Comparison of ENCODE assay signal across 1 cellular context in genomic region chr10:17742918-17743317, GRCh38.
TF ChIP-seq lines count a peak whose summit lies in the region.

No MANE protein-coding gene starts in this region.

TF ChIP-seq in K562, 482 proteins besides CTCF, POLR2A, EP300 and RAD21 (continued from another document and continues in another):
- TF ChIP-seq CHD7 (IDR thresholded peaks at IDR 0.05; ENCODE audit: low read depth, low read length) (no peak), CREM (IDR thresholded peaks at IDR 0.05; ENCODE audit: low read depth) (no peak), PCBP1 (IDR thresholded peaks at IDR 0.05; ENCODE audit: low read depth, low read length, poor library complexity, severe bottlenecking) (no peak), MTF1 (CRISPR knock-in tag; IDR thresholded peaks at IDR 0.05; ENCODE audit: borderline replicate concordance) (no peak), ATF1 (CRISPR knock-in tag; IDR thresholded peaks at IDR 0.05) (no peak), ATF1 (tag; IDR thresholded peaks at IDR 0.05) (no peak), CC2D1A (IDR thresholded peaks at IDR 0.05) (0 out of 2 replicates have a peak, but pooled peaks have one; percentile 44), MBD2 (IDR thresholded peaks at IDR 0.05; ENCODE audit: borderline replicate concordance, low read depth) (no peak), HNRNPK (IDR thresholded peaks at IDR 0.05; ENCODE audit: low read depth, low read length, poor library complexity, severe bottlenecking) (no peak), MIER1 (IDR thresholded peaks at IDR 0.05; ENCODE audit: low read depth) (no peak), PRMT5 (CRISPR knock-in tag; IDR thresholded peaks at IDR 0.05) (no peak), ZNF184 (CRISPR knock-in tag; IDR thresholded peaks at IDR 0.05) (no peak), ZBTB40 (IDR thresholded peaks at IDR 0.05) (0 out of 2 replicates have a peak, but pooled peaks have one; percentile 28), ZBTB40 (CRISPR knock-in tag; IDR thresholded peaks at IDR 0.05) (no peak), MYBL2 (IDR thresholded peaks at IDR 0.05; ENCODE audit: low read depth) (no peak), MYBL2 (CRISPR knock-in tag; IDR thresholded peaks at IDR 0.05; ENCODE audit: borderline replicate concordance) (no peak), HIVEP1 (CRISPR knock-in tag; IDR thresholded peaks at IDR 0.05) (no peak), SMARCA4 (IDR thresholded peaks at IDR 0.05) (no peak), ZNF436 (CRISPR knock-in tag; IDR thresholded peaks at IDR 0.05) (no peak), RAD51 (IDR thresholded peaks at IDR 0.05; ENCODE audit: borderline replicate concordance, low read depth) (no peak), EGR1 (conservative IDR thresholded peaks at IDR 0.05) (no peak), NRF1 (conservative IDR thresholded peaks at IDR 0.05 in 1 of 2, IDR thresholded peaks at IDR 0.05 in 1 of 2) (0 out of 4 replicates have a peak, but pooled peaks of 1 of the 2 experiments have one; percentile 10), ARNT (IDR thresholded peaks at IDR 0.05) (peak in 1 of 2 experiments; percentile 75; a peak in 1 of 4 replicates), WHSC1 (IDR thresholded peaks at IDR 0.05; ENCODE audit: low read length) (no peak), NCOR1 (IDR thresholded peaks at IDR 0.05) (no peak), XRCC5 (IDR thresholded peaks at IDR 0.05; ENCODE audit: low read depth, low read length) (0 out of 2 replicates have a peak, but pooled peaks have one; percentile 23), CHD4 (IDR thresholded peaks at IDR 0.05; ENCODE audit: insufficient read depth, insufficient replicate concordance, low read depth, low read length, poor library complexity, severe bottlenecking) (no peak), TBL1XR1 (IDR thresholded peaks at IDR 0.05; ENCODE audit: low read length in 2 of 2) (no peak), NR0B1 (IDR thresholded peaks at IDR 0.05; ENCODE audit: partially characterized antibody) (no peak), THAP12 (CRISPR knock-in tag; IDR thresholded peaks at IDR 0.05) (no peak), ZBTB1 (CRISPR knock-in tag; IDR thresholded peaks at IDR 0.05; ENCODE audit: borderline replicate concordance, low read depth) (no peak), TCF7 (IDR thresholded peaks at IDR 0.05; ENCODE audit: borderline replicate concordance) (no peak)
